ENCODE assay signal across 8 cellular contexts in the genomic region with DNA sequence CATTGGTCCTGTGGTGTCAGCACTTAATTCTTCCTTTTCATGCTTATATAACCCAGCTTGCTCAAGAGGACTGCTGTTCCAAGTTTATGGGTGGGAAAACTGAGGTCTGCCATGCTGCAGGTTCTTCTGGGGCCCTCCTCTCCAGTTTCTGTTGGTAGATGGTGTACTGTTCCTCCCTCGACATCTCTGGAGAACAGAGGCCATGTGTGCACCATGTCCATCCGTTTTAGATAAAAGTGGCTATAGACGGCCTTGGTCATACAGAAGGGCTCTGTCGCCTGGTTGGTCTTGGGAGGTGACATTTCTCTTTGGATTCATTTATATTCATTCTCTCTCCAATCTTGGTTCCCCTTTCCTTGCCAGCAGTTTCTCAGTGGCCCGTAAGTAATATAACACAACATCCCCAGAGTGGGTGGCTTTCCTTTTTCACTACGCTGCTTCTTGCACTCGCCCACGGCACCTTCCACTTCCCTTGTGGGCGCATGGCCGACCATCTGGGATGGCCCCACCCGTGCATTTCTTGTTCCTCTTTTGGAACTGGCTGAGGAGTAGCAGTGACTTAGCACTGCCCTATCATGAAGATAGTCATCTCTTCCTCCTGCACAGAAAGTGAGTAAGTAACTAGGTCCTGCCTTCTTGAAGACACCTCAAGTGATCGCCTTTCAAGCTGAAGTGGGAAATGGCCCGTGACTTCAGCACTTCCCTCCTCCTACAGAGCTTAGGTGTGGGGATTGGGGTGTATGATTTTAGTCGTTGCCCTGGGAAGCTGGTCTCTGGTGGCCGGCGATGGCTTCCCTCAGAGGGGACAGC.
A peak's percentile ranks its signal among the peaks of the same experiment; 100 is the strongest.
DNase-seq lines count a peak whose midpoint lies in the region; ATAC-seq and TF ChIP-seq lines count a peak whose summit lies in the region.

No MANE protein-coding gene starts in this region.

- H3K27ac Mint-ChIP-seq in CD14-positive monocyte, result peak overlapping the region; percentile 96 to 99 (median 99)
- H3K27ac Mint-ChIP-seq in activated CD4-positive, alpha-beta memory T cell treated with anti-CD3 and anti-CD28 coated beads for 36 hours, result peak overlapping the region; percentile 44

- CTCF ChIA-PET in activated CD4-positive, alpha-beta memory T cell treated with anti-CD3 and anti-CD28 coated beads for 36 hours (lab: Charles Lee), result no interaction called here

- H3K27me3 Mint-ChIP-seq in CD14-positive monocyte (ENCODE audit: low read depth in 3 of 3), result peaks cover 0 to 4% (median 0%) of the 10 kb centered on the region in 3 donors
- H3K27me3 Mint-ChIP-seq in activated CD4-positive, alpha-beta memory T cell treated with anti-CD3 and anti-CD28 coated beads for 36 hours, result no peaks in the 10 kb centered on the region

- H3K36me3 Mint-ChIP-seq in CD14-positive monocyte, result peaks cover 44 to 63% of the 10 kb centered on the region in 2 donors
- H3K36me3 Mint-ChIP-seq in activated CD4-positive, alpha-beta memory T cell treated with anti-CD3 and anti-CD28 coated beads for 36 hours, result peaks cover 10% of the 10 kb centered on the region

- peak; percentile 90 for ATAC-seq in HG03159 (IDR thresholded peaks at IDR 0.05; ENCODE audit: unreplicated experiment)

- H3K4me3 Mint-ChIP-seq in CD14-positive monocyte, result peak overlapping the region; percentile 63 to 81
- H3K4me3 Mint-ChIP-seq in activated CD4-positive, alpha-beta memory T cell treated with anti-CD3 and anti-CD28 coated beads for 36 hours, result no peak overlapping the region

- no peaks in the 10 kb centered on the region for H3K9me3 Mint-ChIP-seq in CD14-positive monocyte
- no peaks in the 10 kb centered on the region for H3K9me3 Mint-ChIP-seq in activated CD4-positive, alpha-beta memory T cell treated with anti-CD3 and anti-CD28 coated beads for 36 hours

- TF ChIP-seq CTCF in CD14-positive monocyte (IDR thresholded peaks at IDR 0.05) (no peak), foreskin fibroblast (IDR thresholded peaks at IDR 0.05; ENCODE audit: low read depth, low read length) (no peak)

- H3K4me3 ChIP-seq in foreskin fibroblast (ENCODE audit: low read depth in 1 of 2, low read length in 2 of 2), result no peak overlapping the region

- H3K4me1 Mint-ChIP-seq in CD14-positive monocyte, result peaks cover 63% of the 10 kb centered on the region
- H3K4me1 Mint-ChIP-seq in activated CD4-positive, alpha-beta memory T cell treated with anti-CD3 and anti-CD28 coated beads for 36 hours (ENCODE audit: low read depth), result peaks cover 22% of the 10 kb centered on the region

- DNase-seq in CD14-positive monocyte (ENCODE audit: low spot score) (peak; percentile 94), GM19238 (ENCODE audit: insufficient read length, low spot score) (peak; percentile 60), midbrain (lab: John Stamatoyannopoulos, UW) (peak; percentile 43), DMS 273 (lab: John Stamatoyannopoulos, UW; ENCODE audit: unreplicated experiment) (no peak), NK-92 (lab: John Stamatoyannopoulos, UW; ENCODE audit: unreplicated experiment) (no peak), foreskin fibroblast (no peak)
- DNase-seq in activated CD4-positive, alpha-beta memory T cell treated with anti-CD3 and anti-CD28 coated beads for 36 hours, result peak; percentile 42

- intact Hi-C loops in CD14-positive monocyte (cut with micrococcal nuclease), result loop anchor here in 1 of 2 donors (5.0 kb wide), 1 partner anchor 95 kb away; a partner anchor contains a TSS
- intact Hi-C loops in activated CD4-positive, alpha-beta memory T cell treated with anti-CD3 and anti-CD28 coated beads for 36 hours (cut with micrococcal nuclease), result no loop called here

- POLR2A ChIA-PET in activated CD4-positive, alpha-beta memory T cell treated with anti-CD3 and anti-CD28 coated beads for 36 hours (lab: Charles Lee), result no interaction called here

Comparison
In these comparisons a context has a peak if more than half of its experiments do, and no peak if none do; other contexts are left out.
1. DNase-seq: peak in CD14-positive monocyte (single experiment), GM19238 (single experiment), activated CD4-positive, alpha-beta memory T cell treated with anti-CD3 and anti-CD28 coated beads for 36 hours (single experiment) and midbrain (single experiment); none in DMS 273 (single experiment), NK-92 (single experiment) and foreskin fibroblast (0 of 2).